Comparison of ENCODE assay signal across 8 cellular contexts in the genomic region with DNA sequence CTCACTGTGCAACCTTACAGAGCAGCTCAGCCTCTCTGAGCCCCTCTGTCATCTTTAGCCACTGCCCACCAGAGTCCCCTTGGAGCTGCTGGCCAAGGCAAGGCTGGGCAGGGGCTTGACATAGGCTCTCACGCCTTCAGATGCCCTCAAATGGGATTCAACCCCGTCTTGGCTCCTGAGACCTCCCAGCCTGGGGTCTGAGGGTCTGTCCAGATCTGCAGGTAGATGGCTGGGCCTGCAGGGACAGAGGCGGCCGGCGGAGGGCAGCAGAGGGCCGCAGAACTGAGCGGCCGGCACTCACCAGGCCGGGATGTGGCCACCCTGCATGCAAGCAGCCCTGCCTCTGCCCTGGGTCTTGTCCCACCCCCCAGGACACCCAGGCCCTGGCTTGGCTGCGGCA. TPM values are rescaled to one million over a fixed set of nuclear protein-coding genes. Genes with fewer than 3 reads are reported as not detected.
DNase-seq lines count a peak whose midpoint lies in the region; ATAC-seq, FAIRE-seq and TF ChIP-seq lines count a peak whose summit lies in the region.

No MANE protein-coding gene starts in this region.

- peak; percentile 69 for TF ChIP-seq CTCF in DOHH2 (IDR thresholded peaks at IDR 0.05; ENCODE audit: low read depth, low read length, poor library complexity, severe bottlenecking)
- peak; percentile 80 for TF ChIP-seq CTCF in astrocyte of the cerebellum (IDR thresholded peaks at IDR 0.05; ENCODE audit: low read depth, low read length, missing control alignments)
- TF ChIP-seq CTCF in hepatocyte (IDR thresholded peaks at IDR 0.05; ENCODE audit: poor library complexity): peak; percentile 83

- H3K9me3 ChIP-seq in DOHH2 (ENCODE audit: control insufficient read depth, insufficient read depth, low read length) (no peaks in the 10 kb centered on the region), hepatocyte (ENCODE audit: low read depth) (no peaks in the 10 kb centered on the region), small intestine (ENCODE audit: control insufficient read depth, low read depth) (no peaks in the 10 kb centered on the region)

- H3K27me3 ChIP-seq in DOHH2 (ENCODE audit: control insufficient read depth, low read length): no peaks in the 10 kb centered on the region
- no peaks in the 10 kb centered on the region for H3K27me3 ChIP-seq in hepatocyte
- H3K27me3 ChIP-seq in small intestine (ENCODE audit: control insufficient read depth in 2 of 2, insufficient read depth in 2 of 2, low read length in 2 of 2): no peaks in the 10 kb centered on the region

- TF ChIP-seq EP300 in Ishikawa (IDR thresholded peaks at IDR 0.05; ENCODE audit: borderline replicate concordance): no peak

- 0% methylated on average over 9 of the region's 10 CpGs for WGBS in hepatocyte (ENCODE audit: low lambda C conversion rate, missing lambda C conversion rate)
- 0 to 1% (median 1%) methylated on average over 9 to 10 of the region's 10 CpGs for WGBS in small intestine, 3 donors

- H3K27ac ChIP-seq in DOHH2 (ENCODE audit: low read depth, low read length) (no peak overlapping the region), hepatocyte (no peak overlapping the region), small intestine (ENCODE audit: low read depth in 1 of 2, low read length in 1 of 2) (no peak overlapping the region)

- DNase-seq in T-helper 2 cell (peak; percentile 12 to 48 (median 37)), astrocyte of the cerebellum (ENCODE audit: low read depth) (peak; percentile 6), hepatocyte (ENCODE audit: low spot score) (peak; percentile 83), small intestine (peak; percentile 40), cortex of kidney (lab: John Stamatoyannopoulos, UW) (no peak)

- no peaks in the 10 kb centered on the region; the same call in 1 of the 2 replicates for H3K4me1 ChIP-seq in DOHH2 (ENCODE audit: control insufficient read depth, low read length)
- H3K4me1 ChIP-seq in hepatocyte (ENCODE audit: insufficient read depth): no peaks in the 10 kb centered on the region
- no peaks in the 10 kb centered on the region for H3K4me1 ChIP-seq in small intestine (ENCODE audit: control insufficient read depth in 2 of 2, insufficient read depth in 1 of 2, low read depth in 1 of 2, low read length in 1 of 2)

- H3K4me3 ChIP-seq in DOHH2 (ENCODE audit: low read length) (no peak overlapping the region), astrocyte of the cerebellum (ENCODE audit: low read depth, low read length) (no peak overlapping the region), hepatocyte (no peak overlapping the region), small intestine (ENCODE audit: low read depth in 1 of 2, low read length in 2 of 2) (no peak overlapping the region)

- H3K36me3 ChIP-seq in DOHH2 (ENCODE audit: control insufficient read depth, low read length): no peaks in the 10 kb centered on the region
- H3K36me3 ChIP-seq in hepatocyte (replicated peaks; ENCODE audit: insufficient read depth, low read depth): no peaks in the 10 kb centered on the region
- H3K36me3 ChIP-seq in small intestine (ENCODE audit: control insufficient read depth in 2 of 2, insufficient read depth in 2 of 2, low read length in 2 of 2): no peaks in the 10 kb centered on the region

- H3K4me2 ChIP-seq in DOHH2 (ENCODE audit: low read length) (no peak overlapping the region), hepatocyte (no peak overlapping the region)

- H4K20me1 ChIP-seq in DOHH2 (ENCODE audit: control insufficient read depth, insufficient read depth, low read depth, low read length): no peaks in the 10 kb centered on the region
- H4K20me1 ChIP-seq in hepatocyte (ENCODE audit: insufficient read depth, poor library complexity, severe bottlenecking): no peaks in the 10 kb centered on the region

- no peaks in the 10 kb centered on the region for H3K9me2 ChIP-seq in DOHH2 (replicated peaks; ENCODE audit: control insufficient read depth, low read length)
- no peaks in the 10 kb centered on the region for H3K9me2 ChIP-seq in hepatocyte (replicated peaks; ENCODE audit: insufficient read depth)

- no peak overlapping the region for H2AFZ ChIP-seq in hepatocyte

- TF ChIP-seq RAD21 in Ishikawa (IDR thresholded peaks at IDR 0.05; ENCODE audit: low read depth): peak; percentile 88

- ATAC-seq in HG03025 (IDR thresholded peaks at IDR 0.05; ENCODE audit: low FRiP score, unreplicated experiment): no peak

- no peaks in the 10 kb centered on the region for H3F3A ChIP-seq in DOHH2 (ENCODE audit: control insufficient read depth, insufficient read depth)

- in situ Hi-C loops in astrocyte of the cerebellum (cut with HindIII; ENCODE audit: low sequenced_read_pairs): no loop called here

- no peaks in the 10 kb centered on the region for H3K79me2 ChIP-seq in DOHH2 (ENCODE audit: control insufficient read depth, low read length)
- H3K79me2 ChIP-seq in hepatocyte: no peaks in the 10 kb centered on the region

- FAIRE-seq in small intestine (lab: Jason Lieb, UNC): no peak

TF ChIP-seq in Ishikawa, 13 proteins besides CTCF, POLR2A, EP300 and RAD21:
- TF ChIP-seq, protein P1, sequence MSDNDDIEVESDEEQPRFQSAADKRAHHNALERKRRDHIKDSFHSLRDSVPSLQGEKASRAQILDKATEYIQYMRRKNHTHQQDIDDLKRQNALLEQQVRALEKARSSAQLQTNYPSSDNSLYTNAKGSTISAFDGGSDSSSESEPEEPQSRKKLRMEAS (IDR thresholded peaks at IDR 0.05): no peak
- TF ChIP-seq, protein P2, sequence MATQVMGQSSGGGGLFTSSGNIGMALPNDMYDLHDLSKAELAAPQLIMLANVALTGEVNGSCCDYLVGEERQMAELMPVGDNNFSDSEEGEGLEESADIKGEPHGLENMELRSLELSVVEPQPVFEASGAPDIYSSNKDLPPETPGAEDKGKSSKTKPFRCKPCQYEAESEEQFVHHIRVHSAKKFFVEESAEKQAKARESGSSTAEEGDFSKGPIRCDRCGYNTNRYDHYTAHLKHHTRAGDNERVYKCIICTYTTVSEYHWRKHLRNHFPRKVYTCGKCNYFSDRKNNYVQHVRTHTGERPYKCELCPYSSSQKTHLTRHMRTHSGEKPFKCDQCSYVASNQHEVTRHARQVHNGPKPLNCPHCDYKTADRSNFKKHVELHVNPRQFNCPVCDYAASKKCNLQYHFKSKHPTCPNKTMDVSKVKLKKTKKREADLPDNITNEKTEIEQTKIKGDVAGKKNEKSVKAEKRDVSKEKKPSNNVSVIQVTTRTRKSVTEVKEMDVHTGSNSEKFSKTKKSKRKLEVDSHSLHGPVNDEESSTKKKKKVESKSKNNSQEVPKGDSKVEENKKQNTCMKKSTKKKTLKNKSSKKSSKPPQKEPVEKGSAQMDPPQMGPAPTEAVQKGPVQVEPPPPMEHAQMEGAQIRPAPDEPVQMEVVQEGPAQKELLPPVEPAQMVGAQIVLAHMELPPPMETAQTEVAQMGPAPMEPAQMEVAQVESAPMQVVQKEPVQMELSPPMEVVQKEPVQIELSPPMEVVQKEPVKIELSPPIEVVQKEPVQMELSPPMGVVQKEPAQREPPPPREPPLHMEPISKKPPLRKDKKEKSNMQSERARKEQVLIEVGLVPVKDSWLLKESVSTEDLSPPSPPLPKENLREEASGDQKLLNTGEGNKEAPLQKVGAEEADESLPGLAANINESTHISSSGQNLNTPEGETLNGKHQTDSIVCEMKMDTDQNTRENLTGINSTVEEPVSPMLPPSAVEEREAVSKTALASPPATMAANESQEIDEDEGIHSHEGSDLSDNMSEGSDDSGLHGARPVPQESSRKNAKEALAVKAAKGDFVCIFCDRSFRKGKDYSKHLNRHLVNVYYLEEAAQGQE (IDR thresholded peaks at IDR 0.05; ENCODE audit: low read depth): no peak

RNA-seq across cellular contexts. Expression of a gene that starts 18.2 kb away (rescaled TPM):
- 27.2 and 27.9 TPM in 2 replicates for total RNA-seq in hepatocyte
- polyA plus RNA-seq in hepatocyte (26.4 and 27.9 TPM in 2 replicates), small intestine (10 to 100 TPM in 2 of 3 donors, 1 to 10 TPM in 1; 8.1 to 36.7 (median 14.3) TPM)

RNA-seq across cellular contexts. Expression of a gene that starts 48.2 kb away (rescaled TPM):
- 6.3 and 7.9 TPM in 2 replicates for total RNA-seq in hepatocyte
- 6.8 and 8.9 TPM in 2 replicates for polyA plus RNA-seq in hepatocyte
- 1 to 10 TPM; 1.4 to 2.7 (median 2.4) TPM for polyA plus RNA-seq in small intestine
